1 cellular context compared by ENCODE assay signal in genomic region chr1:84573481-84573966, GRCh38.
TF ChIP-seq lines count a peak whose summit lies in the region.

No MANE protein-coding gene starts in this region.

TF ChIP-seq in K562, 482 proteins besides CTCF, POLR2A, EP300 and RAD21 (continued from another document):
- TF ChIP-seq, protein P1, sequence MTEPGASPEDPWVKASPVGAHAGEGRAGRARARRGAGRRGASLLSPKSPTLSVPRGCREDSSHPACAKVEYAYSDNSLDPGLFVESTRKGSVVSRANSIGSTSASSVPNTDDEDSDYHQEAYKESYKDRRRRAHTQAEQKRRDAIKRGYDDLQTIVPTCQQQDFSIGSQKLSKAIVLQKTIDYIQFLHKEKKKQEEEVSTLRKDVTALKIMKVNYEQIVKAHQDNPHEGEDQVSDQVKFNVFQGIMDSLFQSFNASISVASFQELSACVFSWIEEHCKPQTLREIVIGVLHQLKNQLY (CRISPR knock-in tag; conservative IDR thresholded peaks at IDR 0.05), result no peak
- TF ChIP-seq SMARCC2 (IDR thresholded peaks at IDR 0.05; ENCODE audit: low read depth) (no peak), MCM2 (IDR thresholded peaks at IDR 0.05; ENCODE audit: low read depth) (no peak), CBX1 (IDR thresholded peaks at IDR 0.05; ENCODE audit: low read depth) (no peak), ZNF175 (CRISPR knock-in tag; IDR thresholded peaks at IDR 0.05; ENCODE audit: low read depth) (no peak), DNMT1 (IDR thresholded peaks at IDR 0.05) (no peak), ZNF589 (CRISPR knock-in tag; IDR thresholded peaks at IDR 0.05; ENCODE audit: low read depth) (no peak), YBX1 (IDR thresholded peaks at IDR 0.05) (no peak), ZBTB11 (CRISPR knock-in tag; IDR thresholded peaks at IDR 0.05) (no peak), ARID2 (IDR thresholded peaks at IDR 0.05) (no peak; the same call in 1 of the 2 replicates), GTF2F1 (IDR thresholded peaks at IDR 0.05; ENCODE audit: low read depth, low read length) (no peak), E4F1 (CRISPR knock-in tag; IDR thresholded peaks at IDR 0.05; ENCODE audit: borderline replicate concordance) (no peak), KAT7 (CRISPR knock-in tag; IDR thresholded peaks at IDR 0.05; ENCODE audit: borderline replicate concordance) (no peak), TEAD1 (CRISPR knock-in tag; IDR thresholded peaks at IDR 0.05) (no peak), ZNF717 (CRISPR knock-in tag; IDR thresholded peaks at IDR 0.05) (no peak)
- TF ChIP-seq, protein P2, sequence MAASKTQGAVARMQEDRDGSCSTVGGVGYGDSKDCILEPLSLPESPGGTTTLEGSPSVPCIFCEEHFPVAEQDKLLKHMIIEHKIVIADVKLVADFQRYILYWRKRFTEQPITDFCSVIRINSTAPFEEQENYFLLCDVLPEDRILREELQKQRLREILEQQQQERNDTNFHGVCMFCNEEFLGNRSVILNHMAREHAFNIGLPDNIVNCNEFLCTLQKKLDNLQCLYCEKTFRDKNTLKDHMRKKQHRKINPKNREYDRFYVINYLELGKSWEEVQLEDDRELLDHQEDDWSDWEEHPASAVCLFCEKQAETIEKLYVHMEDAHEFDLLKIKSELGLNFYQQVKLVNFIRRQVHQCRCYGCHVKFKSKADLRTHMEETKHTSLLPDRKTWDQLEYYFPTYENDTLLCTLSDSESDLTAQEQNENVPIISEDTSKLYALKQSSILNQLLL (CRISPR knock-in tag; IDR thresholded peaks at IDR 0.05; ENCODE audit: borderline replicate concordance), result no peak
- TF ChIP-seq, protein P3, sequence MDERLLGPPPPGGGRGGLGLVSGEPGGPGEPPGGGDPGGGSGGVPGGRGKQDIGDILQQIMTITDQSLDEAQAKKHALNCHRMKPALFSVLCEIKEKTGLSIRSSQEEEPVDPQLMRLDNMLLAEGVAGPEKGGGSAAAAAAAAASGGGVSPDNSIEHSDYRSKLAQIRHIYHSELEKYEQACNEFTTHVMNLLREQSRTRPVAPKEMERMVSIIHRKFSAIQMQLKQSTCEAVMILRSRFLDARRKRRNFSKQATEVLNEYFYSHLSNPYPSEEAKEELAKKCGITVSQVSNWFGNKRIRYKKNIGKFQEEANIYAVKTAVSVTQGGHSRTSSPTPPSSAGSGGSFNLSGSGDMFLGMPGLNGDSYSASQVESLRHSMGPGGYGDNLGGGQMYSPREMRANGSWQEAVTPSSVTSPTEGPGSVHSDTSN (CRISPR knock-in tag; IDR thresholded peaks at IDR 0.05; ENCODE audit: low read depth), result no peak
- TF ChIP-seq, protein P3 (tag; conservative IDR thresholded peaks at IDR 0.05; ENCODE audit: low read depth), result no peak
- TF ChIP-seq, protein P4, sequence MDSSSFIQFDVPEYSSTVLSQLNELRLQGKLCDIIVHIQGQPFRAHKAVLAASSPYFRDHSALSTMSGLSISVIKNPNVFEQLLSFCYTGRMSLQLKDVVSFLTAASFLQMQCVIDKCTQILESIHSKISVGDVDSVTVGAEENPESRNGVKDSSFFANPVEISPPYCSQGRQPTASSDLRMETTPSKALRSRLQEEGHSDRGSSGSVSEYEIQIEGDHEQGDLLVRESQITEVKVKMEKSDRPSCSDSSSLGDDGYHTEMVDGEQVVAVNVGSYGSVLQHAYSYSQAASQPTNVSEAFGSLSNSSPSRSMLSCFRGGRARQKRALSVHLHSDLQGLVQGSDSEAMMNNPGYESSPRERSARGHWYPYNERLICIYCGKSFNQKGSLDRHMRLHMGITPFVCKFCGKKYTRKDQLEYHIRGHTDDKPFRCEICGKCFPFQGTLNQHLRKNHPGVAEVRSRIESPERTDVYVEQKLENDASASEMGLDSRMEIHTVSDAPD (CRISPR knock-in tag; IDR thresholded peaks at IDR 0.05), result no peak
- TF ChIP-seq, protein P5, sequence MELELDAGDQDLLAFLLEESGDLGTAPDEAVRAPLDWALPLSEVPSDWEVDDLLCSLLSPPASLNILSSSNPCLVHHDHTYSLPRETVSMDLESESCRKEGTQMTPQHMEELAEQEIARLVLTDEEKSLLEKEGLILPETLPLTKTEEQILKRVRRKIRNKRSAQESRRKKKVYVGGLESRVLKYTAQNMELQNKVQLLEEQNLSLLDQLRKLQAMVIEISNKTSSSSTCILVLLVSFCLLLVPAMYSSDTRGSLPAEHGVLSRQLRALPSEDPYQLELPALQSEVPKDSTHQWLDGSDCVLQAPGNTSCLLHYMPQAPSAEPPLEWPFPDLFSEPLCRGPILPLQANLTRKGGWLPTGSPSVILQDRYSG (tag; conservative IDR thresholded peaks at IDR 0.05; ENCODE audit: low read depth), result no peak
- TF ChIP-seq, protein P6, sequence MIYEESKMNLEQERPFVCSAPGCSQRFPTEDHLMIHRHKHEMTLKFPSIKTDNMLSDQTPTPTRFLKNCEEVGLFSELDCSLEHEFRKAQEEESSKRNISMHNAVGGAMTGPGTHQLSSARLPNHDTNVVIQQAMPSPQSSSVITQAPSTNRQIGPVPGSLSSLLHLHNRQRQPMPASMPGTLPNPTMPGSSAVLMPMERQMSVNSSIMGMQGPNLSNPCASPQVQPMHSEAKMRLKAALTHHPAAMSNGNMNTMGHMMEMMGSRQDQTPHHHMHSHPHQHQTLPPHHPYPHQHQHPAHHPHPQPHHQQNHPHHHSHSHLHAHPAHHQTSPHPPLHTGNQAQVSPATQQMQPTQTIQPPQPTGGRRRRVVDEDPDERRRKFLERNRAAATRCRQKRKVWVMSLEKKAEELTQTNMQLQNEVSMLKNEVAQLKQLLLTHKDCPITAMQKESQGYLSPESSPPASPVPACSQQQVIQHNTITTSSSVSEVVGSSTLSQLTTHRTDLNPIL (CRISPR knock-in tag; IDR thresholded peaks at IDR 0.05), result no peak
- TF ChIP-seq, protein P7, sequence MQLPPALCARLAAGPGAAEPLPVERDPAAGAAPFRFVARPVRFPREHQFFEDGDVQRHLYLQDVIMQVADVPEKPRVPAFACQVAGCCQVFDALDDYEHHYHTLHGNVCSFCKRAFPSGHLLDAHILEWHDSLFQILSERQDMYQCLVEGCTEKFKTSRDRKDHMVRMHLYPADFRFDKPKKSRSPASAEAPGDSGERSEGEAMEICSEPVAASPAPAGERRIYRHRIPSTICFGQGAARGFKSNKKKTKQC (CRISPR knock-in tag; IDR thresholded peaks at IDR 0.05), result no peak
